22 cellular contexts compared by ENCODE assay signal in the genomic region with DNA sequence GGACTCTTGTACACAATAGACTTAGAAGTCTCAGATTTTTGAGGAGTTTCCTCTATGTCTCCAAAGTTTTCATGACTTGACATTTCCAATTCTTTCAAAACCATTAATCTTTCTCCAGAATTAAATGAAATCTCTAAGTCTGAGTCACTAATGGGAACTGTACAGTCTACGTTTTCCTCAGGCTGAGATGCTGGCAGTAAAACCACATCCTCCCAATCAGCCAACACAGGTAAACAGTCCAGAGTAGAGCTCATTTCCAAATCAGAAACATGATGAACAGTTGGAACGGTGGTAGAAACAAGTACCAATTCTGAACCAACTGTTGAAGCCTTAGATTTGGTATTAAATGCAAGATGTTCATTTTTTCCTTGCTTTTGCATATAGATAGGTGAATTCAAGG. TPM values are rescaled to one million over a fixed set of nuclear protein-coding genes. Genes with fewer than 3 reads are reported as not detected.
DNase-seq lines count a peak whose midpoint lies in the region; ATAC-seq and TF ChIP-seq lines count a peak whose summit lies in the region.
"Had no signal": no experiment of that assay in that cellular context is flagged by ENCODE, and none has a peak within 500 bp of the region (broad histone marks: within the 10 kb centered on the region; RNA-seq: fewer than 3 reads in every experiment).

No MANE protein-coding gene starts in this region.

- no peak overlapping the region for H3K4me3 Mint-ChIP-seq in activated T-cell treated with anti-CD3 and anti-CD28 coated beads, Interleukin-2, amount 50 U/mL, for 24 hours
- no peak overlapping the region for H3K4me3 Mint-ChIP-seq in activated CD4-positive, alpha-beta memory T cell treated with anti-CD3 and anti-CD28 coated beads, Interleukin-2, amount 10 ng/mL, durations not matched to agents 7 days and 5 days
- no peak overlapping the region for H3K4me3 Mint-ChIP-seq in activated CD8-positive, alpha-beta T cell treated with anti-CD3 and anti-CD28 coated beads for 36 hours

- H3K27ac Mint-ChIP-seq in activated T-cell treated with anti-CD3 and anti-CD28 coated beads, Interleukin-2, amount 50 U/mL, for 24 hours: peak overlapping the region; percentile 22
- H3K27ac Mint-ChIP-seq in activated CD4-positive, alpha-beta memory T cell treated with anti-CD3 and anti-CD28 coated beads, Interleukin-2, amount 10 ng/mL, durations not matched to agents 7 days and 5 days: peak overlapping the region; percentile 33
- H3K27ac Mint-ChIP-seq in activated CD8-positive, alpha-beta T cell treated with anti-CD3 and anti-CD28 coated beads for 36 hours: no peak overlapping the region

- H3K4me3 ChIP-seq in Jurkat, Clone E6-1 (ENCODE audit: low read length): no peak overlapping the region
- H3K4me3 ChIP-seq: GM23248, HAP-1, SJSA1 had no signal

- POLR2A ChIA-PET in activated CD4-positive, alpha-beta memory T cell treated with anti-CD3 and anti-CD28 coated beads, Interleukin-2, amount 10 ng/mL, durations not matched to agents 7 days and 5 days (lab: Charles Lee): interaction anchor here (1.0 kb wide), 1 partner anchor 8 kb away, joined by 5 read pairs; a partner anchor contains a TSS
- POLR2A ChIA-PET in activated CD8-positive, alpha-beta T cell treated with anti-CD3 and anti-CD28 coated beads for 36 hours (lab: Charles Lee): no interaction called here

- H3K27me3 Mint-ChIP-seq in activated T-cell treated with anti-CD3 and anti-CD28 coated beads, Interleukin-2, amount 50 U/mL, for 24 hours: no peaks in the 10 kb centered on the region
- no peaks in the 10 kb centered on the region for H3K27me3 Mint-ChIP-seq in activated CD4-positive, alpha-beta memory T cell treated with anti-CD3 and anti-CD28 coated beads, Interleukin-2, amount 10 ng/mL, durations not matched to agents 7 days and 5 days
- H3K27me3 Mint-ChIP-seq in activated CD8-positive, alpha-beta T cell treated with anti-CD3 and anti-CD28 coated beads for 36 hours: no peaks in the 10 kb centered on the region

- ATAC-seq in activated CD8-positive, alpha-beta T cell treated with anti-CD3 and anti-CD28 coated beads for 36 hours: no peak
- no peak for ATAC-seq in omental fat pad (ENCODE audit: low FRiP score)
- ATAC-seq: Right ventricle myocardium inferior had no signal

- no peak for TF ChIP-seq CTCF in activated CD8-positive, alpha-beta T cell treated with anti-CD3 and anti-CD28 coated beads for 36 hours (IDR thresholded peaks at IDR 0.05)
- TF ChIP-seq CTCF in omental fat pad (IDR thresholded peaks at IDR 0.05): no peak

- intact Hi-C loops in activated CD8-positive, alpha-beta T cell treated with anti-CD3 and anti-CD28 coated beads for 36 hours (cut with micrococcal nuclease): no loop called here

- no peaks in the 10 kb centered on the region for H3K9me3 Mint-ChIP-seq in activated T-cell treated with anti-CD3 and anti-CD28 coated beads, Interleukin-2, amount 50 U/mL, for 24 hours
- no peaks in the 10 kb centered on the region for H3K9me3 Mint-ChIP-seq in activated CD4-positive, alpha-beta memory T cell treated with anti-CD3 and anti-CD28 coated beads, Interleukin-2, amount 10 ng/mL, durations not matched to agents 7 days and 5 days
- H3K9me3 Mint-ChIP-seq in activated CD8-positive, alpha-beta T cell treated with anti-CD3 and anti-CD28 coated beads for 36 hours: no peaks in the 10 kb centered on the region

- H3K36me3 Mint-ChIP-seq in activated T-cell treated with anti-CD3 and anti-CD28 coated beads, Interleukin-2, amount 50 U/mL, for 24 hours (ENCODE audit: low read depth): peaks cover 39% of the 10 kb centered on the region
- H3K36me3 Mint-ChIP-seq in activated CD4-positive, alpha-beta memory T cell treated with anti-CD3 and anti-CD28 coated beads, Interleukin-2, amount 10 ng/mL, durations not matched to agents 7 days and 5 days (ENCODE audit: low read depth): peaks cover 18% of the 10 kb centered on the region
- peaks cover 15% of the 10 kb centered on the region for H3K36me3 Mint-ChIP-seq in activated CD8-positive, alpha-beta T cell treated with anti-CD3 and anti-CD28 coated beads for 36 hours (ENCODE audit: low read depth)

- DNase-seq in activated T-cell treated with anti-CD3 and anti-CD28 coated beads, Interleukin-2, amount 50 U/mL, for 24 hours: no peak
- no peak for DNase-seq in activated T-cell treated with anti-CD3 and anti-CD28 coated beads, Interleukin-2, amount 50 U/mL, for 1 hour
- peak; percentile 29 for DNase-seq in Jurkat, Clone E6-1 (ENCODE audit: low read depth, low spot score)
- DNase-seq in activated CD4-positive, alpha-beta memory T cell treated with anti-CD3 and anti-CD28 coated beads, Interleukin-2, amount 10 ng/mL, durations not matched to agents 7 days and 5 days: no peak
- no peak for DNase-seq in activated CD8-positive, alpha-beta T cell treated with anti-CD3 and anti-CD28 coated beads for 36 hours
- DNase-seq in omental fat pad (ENCODE audit: low spot score): no peak
- DNase-seq in GM19238 (ENCODE audit: insufficient read length, low spot score): no peak
- DNase-seq in central memory CD4-positive, alpha-beta T cell: no peak
- DNase-seq: AML-193, C1 segment of cervical spinal cord, DMS53, EL, GM23248, MV-4-11, NCI-H1105 treated with DMSO at 0.1 percent for 48 hours, NCI-H2029 treated with DMSO at 0.1 percent for 48 hours, NCI-H2171, NCI-H524 treated with DMSO at 0.1 percent for 48 hours, OCI-M1 had no signal

- H3K4me1 Mint-ChIP-seq in activated T-cell treated with anti-CD3 and anti-CD28 coated beads, Interleukin-2, amount 50 U/mL, for 24 hours (ENCODE audit: low read depth): peaks cover 14% of the 10 kb centered on the region
- peaks cover 18% of the 10 kb centered on the region for H3K4me1 Mint-ChIP-seq in activated CD4-positive, alpha-beta memory T cell treated with anti-CD3 and anti-CD28 coated beads, Interleukin-2, amount 10 ng/mL, durations not matched to agents 7 days and 5 days
- peaks cover 12% of the 10 kb centered on the region for H3K4me1 Mint-ChIP-seq in activated CD8-positive, alpha-beta T cell treated with anti-CD3 and anti-CD28 coated beads for 36 hours (ENCODE audit: low read depth)

- CTCF ChIA-PET in activated CD4-positive, alpha-beta memory T cell treated with anti-CD3 and anti-CD28 coated beads, Interleukin-2, amount 10 ng/mL, durations not matched to agents 7 days and 5 days (lab: Charles Lee): interaction anchor here (1.5 kb wide), 1 partner anchor 11 kb away, joined by 3 read pairs; no protein-coding TSS in a partner anchor
- CTCF ChIA-PET in activated CD8-positive, alpha-beta T cell treated with anti-CD3 and anti-CD28 coated beads for 36 hours (lab: Charles Lee): no interaction called here

RNA-seq across cellular contexts. Expression of a gene that starts 7.9 kb away (rescaled TPM):
- not detected for polyA plus RNA-seq in Jurkat, Clone E6-1 (2012; ENCODE audit: insufficient read depth, insufficient read length)
- 10 to 100 TPM; 12.4 to 13.2 TPM for total RNA-seq in activated CD4-positive, alpha-beta memory T cell treated with anti-CD3 and anti-CD28 coated beads, Interleukin-2, amount 10 ng/mL, durations not matched to agents 7 days and 5 days
- total RNA-seq in activated CD8-positive, alpha-beta T cell treated with anti-CD3 and anti-CD28 coated beads for 36 hours: 10 to 100 TPM; 16.1 to 17.7 TPM
- total RNA-seq in omental fat pad: 10 to 100 TPM in 3 of 4 donors, 1 to 10 TPM in 1; 7.7 to 16.3 (median 12.9) TPM

RNA-seq across cellular contexts. Expression of a gene that starts 8.0 kb away (rescaled TPM):
- polyA plus RNA-seq in Jurkat, Clone E6-1 (2012; ENCODE audit: insufficient read depth, insufficient read length): not detected
- 10 to 100 TPM; 16.2 to 17.4 TPM for total RNA-seq in activated CD4-positive, alpha-beta memory T cell treated with anti-CD3 and anti-CD28 coated beads, Interleukin-2, amount 10 ng/mL, durations not matched to agents 7 days and 5 days
- 10 to 100 TPM; 16.4 to 20.4 TPM for total RNA-seq in activated CD8-positive, alpha-beta T cell treated with anti-CD3 and anti-CD28 coated beads for 36 hours
- 1 to 10 TPM; 1.7 to 4.6 (median 3.0) TPM for total RNA-seq in omental fat pad

RNA-seq across cellular contexts. Expression of a gene that starts 34.5 kb away (rescaled TPM):
- polyA plus RNA-seq in Jurkat, Clone E6-1 (2012; ENCODE audit: insufficient read depth, insufficient read length): not detected
- total RNA-seq in activated CD4-positive, alpha-beta memory T cell treated with anti-CD3 and anti-CD28 coated beads, Interleukin-2, amount 10 ng/mL, durations not matched to agents 7 days and 5 days: 1 to 10 TPM; 3.6 to 4.3 TPM
- 10 to 100 TPM; 16.1 to 16.6 TPM for total RNA-seq in activated CD8-positive, alpha-beta T cell treated with anti-CD3 and anti-CD28 coated beads for 36 hours
- total RNA-seq in omental fat pad: 10 to 100 TPM in 2 of 4 donors, 1 to 10 TPM in 2; 7.2 to 82.9 (median 10.9) TPM

RNA-seq across cellular contexts. Expression of a gene that starts 56.7 kb away (rescaled TPM):
- polyA plus RNA-seq in Jurkat, Clone E6-1 (2012; ENCODE audit: insufficient read depth, insufficient read length): 35.9 TPM
- total RNA-seq in activated CD4-positive, alpha-beta memory T cell treated with anti-CD3 and anti-CD28 coated beads, Interleukin-2, amount 10 ng/mL, durations not matched to agents 7 days and 5 days: 10 to 100 TPM; 45.1 to 45.2 TPM
- 10 to 100 TPM; 44.9 to 45.0 TPM for total RNA-seq in activated CD8-positive, alpha-beta T cell treated with anti-CD3 and anti-CD28 coated beads for 36 hours
- total RNA-seq in omental fat pad: 10 to 100 TPM; 44.6 to 59.9 (median 45.5) TPM
